22 cellular contexts compared by ENCODE assay signal in the genomic region with DNA sequence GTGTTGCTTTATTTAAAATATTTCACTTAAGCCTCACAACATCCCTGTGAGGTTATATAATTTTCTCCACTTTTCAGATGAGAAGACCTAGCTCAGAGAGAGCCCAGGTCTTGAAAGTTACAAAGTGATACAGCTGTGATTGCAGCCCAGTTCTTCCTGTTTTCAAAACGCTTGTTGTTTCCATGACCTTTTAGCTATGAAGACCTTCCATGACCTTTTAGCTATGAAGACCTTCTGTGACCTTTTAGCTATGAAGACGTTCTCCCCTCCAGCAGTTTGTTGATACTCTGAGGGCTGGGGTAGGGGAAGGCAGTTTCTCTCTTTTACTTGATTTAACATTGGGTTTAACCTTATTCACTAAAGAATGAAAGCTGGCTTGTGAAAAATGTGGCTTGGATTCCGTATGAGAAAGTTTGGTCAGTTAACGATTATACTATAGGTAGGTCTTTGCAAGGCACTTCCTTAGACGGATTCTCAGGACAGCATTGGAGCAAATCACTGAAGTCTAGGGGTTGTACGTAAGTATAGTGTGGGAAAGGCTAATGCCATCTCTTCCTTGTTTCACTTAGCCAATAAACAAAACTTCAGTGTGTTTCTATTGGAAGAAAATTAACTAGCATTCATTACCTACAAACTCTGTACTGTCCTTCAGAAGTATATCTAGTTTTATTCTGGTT. TPM values are rescaled to one million over a fixed set of nuclear protein-coding genes. Genes with fewer than 3 reads are reported as not detected.
DNase-seq lines count a peak whose midpoint lies in the region; ATAC-seq and TF ChIP-seq lines count a peak whose summit lies in the region.
"Had no signal": no experiment of that assay in that cellular context is flagged by ENCODE, and none has a peak within 500 bp of the region (broad histone marks: within the 10 kb centered on the region; RNA-seq: fewer than 3 reads in every experiment).

No MANE protein-coding gene starts in this region.

- H2AK5ac ChIP-seq in neuronal stem cell (ENCODE audit: low read depth, low read length) = no peak overlapping the region

- H3K27ac Mint-ChIP-seq in CD4-positive, CD25-positive, alpha-beta regulatory T cell = peak overlapping the region; percentile 66 to 93 (median 81)
- H3K27ac Mint-ChIP-seq: GM23338, HFFc6 had no signal

- peaks cover 57 to 72% (median 61%) of the 10 kb centered on the region in 4 donors for H3K4me1 Mint-ChIP-seq in CD4-positive, CD25-positive, alpha-beta regulatory T cell
- H3K4me1 Mint-ChIP-seq: GM23338 had no signal

- H3K4me3 Mint-ChIP-seq in CD4-positive, CD25-positive, alpha-beta regulatory T cell = peak overlapping the region; percentile 7 to 80 (median 25)
- H3K4me3 Mint-ChIP-seq: CD4-positive, alpha-beta memory T cell; GM23338; HFFc6 had no signal

- H3K9me3 ChIP-seq in CD4-positive, CD25-positive, alpha-beta regulatory T cell (ENCODE audit: control insufficient read depth in 2 of 2, low read length in 2 of 2) = no peaks in the 10 kb centered on the region
- H3K9me3 ChIP-seq in OCI-LY7 (ENCODE audit: low read length) (no peaks in the 10 kb centered on the region), neuronal stem cell (replicated peaks in 1 of 2; ENCODE audit: control insufficient read depth in 2 of 2, insufficient read depth in 1 of 2, low read depth in 1 of 2, low read length in 2 of 2) (no peaks in the 10 kb centered on the region)
- H3K9me3 ChIP-seq: Peyer's patch had no signal

- peaks cover 15% of the 10 kb centered on the region for H3K4me1 ChIP-seq in CD4-positive, CD25-positive, alpha-beta regulatory T cell (ENCODE audit: control insufficient read depth, insufficient read depth, low read length, poor library complexity, severe bottlenecking)
- peaks cover 11% of the 10 kb centered on the region for H3K4me1 ChIP-seq in OCI-LY7 (ENCODE audit: insufficient read depth, low read length, poor library complexity, severe bottlenecking)
- H3K4me1 ChIP-seq in neuronal stem cell (ENCODE audit: control insufficient read depth in 2 of 2, insufficient read depth in 1 of 2, low read depth in 1 of 2, low read length in 2 of 2) = no peaks in the 10 kb centered on the region
- H3K4me1 ChIP-seq: Peyer's patch had no signal

- no peak overlapping the region for H3K4ac ChIP-seq in neuronal stem cell (ENCODE audit: low read length)

- no peak for TF ChIP-seq CTCF in OCI-LY7 (conservative IDR thresholded peaks at IDR 0.05; ENCODE audit: low read length)

- H4K8ac ChIP-seq in neuronal stem cell (ENCODE audit: low read depth, low read length) = no peak overlapping the region

- peaks cover 16% of the 10 kb centered on the region for H3K36me3 Mint-ChIP-seq in CD4-positive, CD25-positive, alpha-beta regulatory T cell

- no peak overlapping the region for H3K23ac ChIP-seq in neuronal stem cell (ENCODE audit: low read depth, low read length, poor library complexity)

- no peak overlapping the region for H2AFZ ChIP-seq in OCI-LY7 (ENCODE audit: low read length)
- no peak overlapping the region for H2AFZ ChIP-seq in neuronal stem cell (ENCODE audit: low read length)
- H2AFZ ChIP-seq: GM23338 had no signal

- H2BK12ac ChIP-seq in neuronal stem cell (ENCODE audit: low read length) = no peak overlapping the region

- DNase-seq in CD4-positive, CD25-positive, alpha-beta regulatory T cell = peak in 1 of 3 donors; percentile 49
- peak; percentile 35 for DNase-seq in OCI-LY7 (ENCODE audit: low spot score)
- peak; percentile 3 for DNase-seq in foreskin melanocyte
- no peak for DNase-seq in cerebellar nuclear complex (lab: John Stamatoyannopoulos, UW)
- DNase-seq in neuronal stem cell (ENCODE audit: low spot score) = no peak
- no peak for DNase-seq in NCI-H187 (lab: John Stamatoyannopoulos, UW)
- no peak for DNase-seq in NCI-H128 (lab: John Stamatoyannopoulos, UW; ENCODE audit: unreplicated experiment)
- DNase-seq: AML-193; CD4-positive, alpha-beta memory T cell; DND-41; GF-D8; HFFc6; MM.1S; NCI-H1105 treated with DMSO at 0.1 percent for 48 hours; NCI-H1930; NCI-H2171 treated with DMSO at 0.1 percent for 48 hours; NCI-H774; Peyer's patch; Right ventricle myocardium superior had no signal

- H3K27me3 Mint-ChIP-seq in CD4-positive, CD25-positive, alpha-beta regulatory T cell = no peaks in the 10 kb centered on the region
- H3K27me3 Mint-ChIP-seq: CD4-positive, alpha-beta memory T cell had no signal

- no peaks in the 10 kb centered on the region for H3K9me3 Mint-ChIP-seq in CD4-positive, CD25-positive, alpha-beta regulatory T cell
- H3K9me3 Mint-ChIP-seq: GM23338, HFFc6 had no signal

- peak overlapping the region; percentile 33 for H3K4me3 ChIP-seq in CD4-positive, CD25-positive, alpha-beta regulatory T cell (ENCODE audit: low read depth, low read length)
- H3K4me3 ChIP-seq in OCI-LY7 (ENCODE audit: low read depth, low read length, poor library complexity, severe bottlenecking) (no peak overlapping the region), neuronal stem cell (ENCODE audit: low read length in 2 of 2) (no peak overlapping the region)
- H3K4me3 ChIP-seq: GM23338, Peyer's patch had no signal

- no peak overlapping the region for H2BK15ac ChIP-seq in neuronal stem cell (ENCODE audit: low read length)

- peak; percentile 37 to 67 for ATAC-seq in CD4-positive, CD25-positive, alpha-beta regulatory T cell (ENCODE audit: low read depth in 2 of 2)
- peak; percentile 38 for ATAC-seq in GM19025 (IDR thresholded peaks at IDR 0.05; ENCODE audit: low read depth, unreplicated experiment)
- ATAC-seq: GM23338 had no signal

- H3K9ac ChIP-seq in neuronal stem cell (ENCODE audit: low read depth, low read length, poor library complexity) = no peak overlapping the region
- H3K9ac ChIP-seq: KMS-11 had no signal

- POLR2A ChIA-PET in OCI-LY7 (lab: Charles Lee) = interaction anchor here (0.6 to 9.6 kb wide), 5 partner anchors 11 to 738 kb away, joined by 3 to 120 read pairs (median 5); partner anchors contain the start of genes ITFG1 and PHKB

- H3K4me2 ChIP-seq in OCI-LY7 (ENCODE audit: low read length) (no peak overlapping the region), neuronal stem cell (ENCODE audit: insufficient read depth, low read length, poor library complexity, severe bottlenecking) (no peak overlapping the region)
- H3K4me2 ChIP-seq: GM23338, KMS-11 had no signal

- H3K14ac ChIP-seq in neuronal stem cell (ENCODE audit: low read length) = no peak overlapping the region

- H3K27me3 ChIP-seq in CD4-positive, CD25-positive, alpha-beta regulatory T cell (ENCODE audit: control insufficient read depth, insufficient read depth, low read length) = no peaks in the 10 kb centered on the region
- no peaks in the 10 kb centered on the region for H3K27me3 ChIP-seq in neuronal stem cell (ENCODE audit: control insufficient read depth in 3 of 3, insufficient read depth in 3 of 3, low read depth in 1 of 3, low read length in 3 of 3)
- H3K27me3 ChIP-seq: Peyer's patch had no signal

- no peaks in the 10 kb centered on the region for H3K36me3 ChIP-seq in CD4-positive, CD25-positive, alpha-beta regulatory T cell (ENCODE audit: control insufficient read depth, insufficient read depth, low read length)
- no peaks in the 10 kb centered on the region; the same call in 1 of the 2 replicates for H3K36me3 ChIP-seq in OCI-LY7 (ENCODE audit: insufficient read depth, low read length)
- no peaks in the 10 kb centered on the region for H3K36me3 ChIP-seq in neuronal stem cell (replicated peaks in 1 of 2; ENCODE audit: control insufficient read depth in 2 of 2, insufficient read depth in 2 of 2, low read length in 2 of 2)
- H3K36me3 ChIP-seq: Peyer's patch had no signal

- H3K27ac ChIP-seq in CD4-positive, CD25-positive, alpha-beta regulatory T cell (ENCODE audit: insufficient read depth, low read length, poor library complexity, severe bottlenecking) = peak overlapping the region; percentile 15
- H3K27ac ChIP-seq in OCI-LY7 (ENCODE audit: low read depth, low read length, poor library complexity, severe bottlenecking) (no peak overlapping the region), neuronal stem cell (replicated peaks; ENCODE audit: low read length) (no peak overlapping the region)
- H3K27ac ChIP-seq: KMS-11, Peyer's patch had no signal

- no peak overlapping the region for H4K91ac ChIP-seq in neuronal stem cell (ENCODE audit: low read depth, low read length, poor library complexity)

- intact Hi-C loops in OCI-LY7 (cut with micrococcal nuclease; ENCODE audit: unreplicated experiment) = no loop called here

- H3K79me1 ChIP-seq in neuronal stem cell (ENCODE audit: low read depth, low read length) = no peaks in the 10 kb centered on the region

- peaks cover 10% of the 10 kb centered on the region; the same call in 1 of the 2 replicates for H3K79me2 ChIP-seq in OCI-LY7 (ENCODE audit: insufficient read depth, low read depth, low read length)

- CTCF ChIA-PET in OCI-LY7 (lab: Charles Lee; ENCODE audit: unreplicated experiment) = no interaction called here

- no peak overlapping the region for H3K18ac ChIP-seq in neuronal stem cell (ENCODE audit: low read length)

- BruUV-seq in OCI-LY7 (replicated peaks; lab: Mats Ljungman, UMichigan) = no TSS peak

- no CpG with 5 or more reads among the region's 6 CpGs for WGBS in neuronal stem cell (ENCODE audit: extremely low coverage in 2 of 2, insufficient read length in 2 of 2, insufficient replicate concordance in 1 of 2), 2 donors

- H3K9me2 ChIP-seq in OCI-LY7 (ENCODE audit: insufficient read depth, low read length) = no peaks in the 10 kb centered on the region

- no peak overlapping the region for H2BK5ac ChIP-seq in neuronal stem cell (ENCODE audit: low read length)

- no peak overlapping the region for H2BK120ac ChIP-seq in neuronal stem cell (ENCODE audit: low read depth, low read length)

- no peaks in the 10 kb centered on the region for H4K20me1 ChIP-seq in OCI-LY7 (ENCODE audit: insufficient read depth, low read length)

RNA-seq across cellular contexts. Expression of gene PHKB, which starts 20.7 kb away (rescaled TPM):
- 96.6 TPM for total RNA-seq in CD4-positive, CD25-positive, alpha-beta regulatory T cell
- polyA plus RNA-seq in CD4-positive, CD25-positive, alpha-beta regulatory T cell = 10 to 100 TPM; 28.8 to 43.2 (median 35.8) TPM
- total RNA-seq in OCI-LY7 (2014; rRNA removed; shearing (Covaris generic)) = 56.9 and 68.1 TPM in 2 replicates
- total RNA-seq in OCI-LY7 (2022) = 93.1 and 101 TPM in 2 replicates
- 27.6 TPM for polyA plus RNA-seq in neuronal stem cell (2013, experiment 1 of 2)
- 28.0 TPM for polyA plus RNA-seq in neuronal stem cell (2013, experiment 2 of 2)

RNA-seq across cellular contexts. Expression of gene ITFG1, which starts 21.0 kb away (rescaled TPM):
- 35.9 TPM for total RNA-seq in CD4-positive, CD25-positive, alpha-beta regulatory T cell
- 10 to 100 TPM; 30.1 to 47.6 (median 38.1) TPM for polyA plus RNA-seq in CD4-positive, CD25-positive, alpha-beta regulatory T cell
- total RNA-seq in OCI-LY7 (2014; rRNA removed; shearing (Covaris generic)) = 18.2 and 33.7 TPM in 2 replicates
- total RNA-seq in OCI-LY7 (2022) = 37.9 and 41.8 TPM in 2 replicates
- polyA plus RNA-seq in neuronal stem cell (2013, experiment 1 of 2) = 30.1 TPM
- 31.8 TPM for polyA plus RNA-seq in neuronal stem cell (2013, experiment 2 of 2)

Comparison
In these comparisons a context has a peak if more than half of its experiments do, and no peak if none do; other contexts are left out.
1. DNase-seq: peak in OCI-LY7 (single experiment) and foreskin melanocyte (single experiment); none in cerebellar nuclear complex (0 of 2), neuronal stem cell (single experiment), NCI-H187 (0 of 2) and NCI-H128 (single experiment).